In the genomic region with DNA sequence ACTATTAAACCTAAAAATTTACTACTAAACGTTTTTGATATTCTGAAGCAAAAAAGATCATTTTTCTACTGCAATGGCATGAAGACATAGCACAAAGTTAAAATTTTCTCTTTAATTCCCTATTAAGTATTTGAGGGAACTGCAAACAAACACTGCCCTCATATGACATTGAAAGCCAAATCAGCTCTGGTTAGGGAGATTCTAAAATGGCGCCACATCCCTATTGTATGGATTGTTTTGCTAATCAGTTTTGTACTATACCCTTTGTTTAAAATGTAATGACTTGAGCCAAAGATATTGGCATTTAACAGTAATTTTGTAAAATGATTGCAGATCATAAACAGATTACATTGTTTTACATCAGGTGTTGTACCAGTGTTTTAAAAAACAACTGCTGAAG, we compare ENCODE assay signal across 1 cellular context.
TF ChIP-seq lines count a peak whose summit lies in the region.

No MANE protein-coding gene starts in this region.

TF ChIP-seq in WTC11, 78 proteins besides CTCF, POLR2A, EP300 and RAD21 (continued from another document):
- TF ChIP-seq, protein P1, sequence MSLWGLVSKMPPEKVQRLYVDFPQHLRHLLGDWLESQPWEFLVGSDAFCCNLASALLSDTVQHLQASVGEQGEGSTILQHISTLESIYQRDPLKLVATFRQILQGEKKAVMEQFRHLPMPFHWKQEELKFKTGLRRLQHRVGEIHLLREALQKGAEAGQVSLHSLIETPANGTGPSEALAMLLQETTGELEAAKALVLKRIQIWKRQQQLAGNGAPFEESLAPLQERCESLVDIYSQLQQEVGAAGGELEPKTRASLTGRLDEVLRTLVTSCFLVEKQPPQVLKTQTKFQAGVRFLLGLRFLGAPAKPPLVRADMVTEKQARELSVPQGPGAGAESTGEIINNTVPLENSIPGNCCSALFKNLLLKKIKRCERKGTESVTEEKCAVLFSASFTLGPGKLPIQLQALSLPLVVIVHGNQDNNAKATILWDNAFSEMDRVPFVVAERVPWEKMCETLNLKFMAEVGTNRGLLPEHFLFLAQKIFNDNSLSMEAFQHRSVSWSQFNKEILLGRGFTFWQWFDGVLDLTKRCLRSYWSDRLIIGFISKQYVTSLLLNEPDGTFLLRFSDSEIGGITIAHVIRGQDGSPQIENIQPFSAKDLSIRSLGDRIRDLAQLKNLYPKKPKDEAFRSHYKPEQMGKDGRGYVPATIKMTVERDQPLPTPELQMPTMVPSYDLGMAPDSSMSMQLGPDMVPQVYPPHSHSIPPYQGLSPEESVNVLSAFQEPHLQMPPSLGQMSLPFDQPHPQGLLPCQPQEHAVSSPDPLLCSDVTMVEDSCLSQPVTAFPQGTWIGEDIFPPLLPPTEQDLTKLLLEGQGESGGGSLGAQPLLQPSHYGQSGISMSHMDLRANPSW (CRISPR knock-in tag; conservative IDR thresholded peaks at IDR 0.05; ENCODE audit: low read depth), result no peak
- no peak for TF ChIP-seq GRHL2 (CRISPR knock-in tag; IDR thresholded peaks at IDR 0.05; ENCODE audit: insufficient replicate concordance, severe bottlenecking)
- TF ChIP-seq NR3C1 (CRISPR knock-in tag; conservative IDR thresholded peaks at IDR 0.05; ENCODE audit: low read depth), result no peak
- TF ChIP-seq NR1H2 (CRISPR knock-in tag; IDR thresholded peaks at IDR 0.05), result no peak
- no peak for TF ChIP-seq NFE2L1 (CRISPR knock-in tag; IDR thresholded peaks at IDR 0.05)
- no peak for TF ChIP-seq CREB1 (CRISPR knock-in tag; IDR thresholded peaks at IDR 0.05)
- no peak for TF ChIP-seq RORB (CRISPR knock-in tag; IDR thresholded peaks at IDR 0.05)
- no peak for TF ChIP-seq ZNF219 (CRISPR knock-in tag; IDR thresholded peaks at IDR 0.05; ENCODE audit: borderline replicate concordance)
- no peak for TF ChIP-seq ZNF263 (CRISPR knock-in tag; IDR thresholded peaks at IDR 0.05; ENCODE audit: low read depth)
- TF ChIP-seq, protein P2, sequence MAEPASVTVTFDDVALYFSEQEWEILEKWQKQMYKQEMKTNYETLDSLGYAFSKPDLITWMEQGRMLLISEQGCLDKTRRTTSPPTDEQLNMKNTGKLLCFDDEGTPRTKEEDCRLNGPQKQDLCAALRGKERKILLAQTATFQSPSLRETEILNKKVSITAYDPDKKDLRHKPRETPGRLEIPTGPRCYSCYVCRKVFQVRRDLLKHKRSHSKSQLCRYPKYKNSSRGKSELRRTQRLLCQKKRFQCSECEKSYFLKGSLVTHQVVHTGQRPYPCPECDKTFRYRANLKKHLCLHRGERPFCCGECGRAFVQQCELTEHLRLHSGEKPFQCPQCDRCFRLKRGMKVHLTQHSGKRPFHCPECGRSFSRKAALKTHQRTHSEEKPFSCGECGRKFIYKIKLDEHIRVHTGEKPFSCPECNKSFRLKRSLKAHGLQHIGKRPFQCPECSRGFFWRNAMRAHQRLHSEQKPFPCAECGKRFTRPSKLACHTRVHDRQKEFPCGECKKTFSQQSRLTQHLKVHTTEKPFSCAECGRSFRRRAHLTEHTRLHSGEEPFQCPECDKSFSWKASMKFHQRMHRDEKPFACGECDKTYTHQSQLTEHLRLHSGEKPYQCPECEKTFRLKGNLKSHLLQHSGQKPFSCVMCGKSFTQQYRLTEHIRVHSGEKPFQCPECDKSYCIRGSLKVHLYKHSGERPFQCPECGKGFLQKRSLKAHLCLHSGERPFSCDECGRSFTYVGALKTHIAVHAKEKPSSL (CRISPR knock-in tag; conservative IDR thresholded peaks at IDR 0.05), result no peak
- TF ChIP-seq, protein P3, sequence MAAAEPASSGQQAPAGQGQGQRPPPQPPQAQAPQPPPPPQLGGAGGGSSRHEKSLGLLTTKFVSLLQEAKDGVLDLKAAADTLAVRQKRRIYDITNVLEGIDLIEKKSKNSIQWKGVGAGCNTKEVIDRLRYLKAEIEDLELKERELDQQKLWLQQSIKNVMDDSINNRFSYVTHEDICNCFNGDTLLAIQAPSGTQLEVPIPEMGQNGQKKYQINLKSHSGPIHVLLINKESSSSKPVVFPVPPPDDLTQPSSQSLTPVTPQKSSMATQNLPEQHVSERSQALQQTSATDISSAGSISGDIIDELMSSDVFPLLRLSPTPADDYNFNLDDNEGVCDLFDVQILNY (CRISPR knock-in tag; IDR thresholded peaks at IDR 0.05), result no peak
- TF ChIP-seq, protein P4, sequence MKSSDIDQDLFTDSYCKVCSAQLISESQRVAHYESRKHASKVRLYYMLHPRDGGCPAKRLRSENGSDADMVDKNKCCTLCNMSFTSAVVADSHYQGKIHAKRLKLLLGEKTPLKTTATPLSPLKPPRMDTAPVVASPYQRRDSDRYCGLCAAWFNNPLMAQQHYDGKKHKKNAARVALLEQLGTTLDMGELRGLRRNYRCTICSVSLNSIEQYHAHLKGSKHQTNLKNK (CRISPR knock-in tag; IDR thresholded peaks at IDR 0.05), result no peak
